13 cellular contexts compared by ENCODE assay signal in the genomic region with DNA sequence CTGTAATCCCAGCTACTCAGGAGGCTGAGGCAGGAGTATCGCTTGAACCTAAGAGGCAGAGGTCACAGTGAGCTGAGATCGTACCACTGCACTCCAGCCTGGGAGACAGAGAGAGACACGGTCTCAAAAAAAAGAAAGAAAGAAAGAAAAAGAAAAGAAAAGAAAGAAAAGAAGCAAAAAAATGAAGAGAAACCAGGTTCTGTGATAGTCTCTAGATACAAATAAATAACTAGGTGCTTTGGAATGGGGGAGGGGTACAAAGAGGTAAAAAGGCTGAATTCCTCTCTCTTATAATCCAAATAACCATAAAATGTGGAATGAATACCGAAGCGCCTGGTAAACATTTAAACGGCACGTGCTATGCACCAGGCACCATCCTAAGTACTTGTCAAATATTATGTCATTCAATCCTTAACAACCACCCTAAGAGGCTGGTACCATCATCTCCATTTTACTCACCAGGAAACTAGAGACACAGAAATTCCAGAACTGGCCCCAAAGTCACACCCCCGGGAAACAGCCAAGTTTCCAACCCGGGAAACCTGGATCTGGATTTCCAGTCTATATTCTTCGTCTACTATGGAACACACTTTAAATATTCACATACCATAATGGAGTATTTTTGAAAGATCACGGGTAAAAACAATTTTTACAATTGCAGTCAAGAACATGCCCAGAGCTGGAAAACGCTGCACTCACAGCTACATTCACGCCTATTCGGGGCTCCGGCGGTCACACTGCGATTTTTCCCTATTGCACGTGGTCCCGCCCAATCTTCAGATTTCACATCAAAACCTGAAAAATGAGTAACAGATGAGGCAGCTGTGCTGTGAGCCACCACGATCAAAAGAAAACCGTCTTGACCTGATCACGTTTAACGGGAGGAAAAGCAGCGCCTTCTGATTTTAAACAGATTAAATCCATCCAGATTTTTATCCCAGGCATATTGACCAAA. TPM values are rescaled to one million over a fixed set of nuclear protein-coding genes. Genes with fewer than 3 reads are reported as not detected.
DNase-seq lines count a peak whose midpoint lies in the region; TF ChIP-seq lines count a peak whose summit lies in the region.
"Had no signal": no experiment of that assay in that cellular context is flagged by ENCODE, and none has a peak within 500 bp of the region (broad histone marks: within the 10 kb centered on the region; RNA-seq: fewer than 3 reads in every experiment).

No MANE protein-coding gene starts in this region.

- H3K9ac ChIP-seq in fibroblast of lung (ENCODE audit: insufficient read depth, low read length) = no peak overlapping the region
- H3K9ac ChIP-seq in rectal smooth muscle tissue (ENCODE audit: low read length) = no peak overlapping the region

- H3K27ac ChIP-seq in fibroblast of lung (ENCODE audit: insufficient read depth, low read length) (no peak overlapping the region), rectal smooth muscle tissue (ENCODE audit: low read depth, low read length) (peak overlapping the region; percentile 83)

- peaks cover 27% of the 10 kb centered on the region for H3K79me2 ChIP-seq in fibroblast of lung (ENCODE audit: control insufficient read depth, insufficient read depth, low read length)

- H3K4me1 ChIP-seq in fibroblast of lung (ENCODE audit: control insufficient read depth, extremely low read depth, insufficient read depth, low read length) (peaks cover 2% of the 10 kb centered on the region), rectal smooth muscle tissue (ENCODE audit: control insufficient read depth, insufficient read depth, low read length) (peaks cover 26% of the 10 kb centered on the region)

- peak overlapping the region; percentile 85 for H3K4me2 ChIP-seq in fibroblast of lung (ENCODE audit: extremely low read depth, insufficient read depth, low read length)

- DNase-seq in EL (peak; percentile 71), NCI-H69 (lab: John Stamatoyannopoulos, UW) (peak; percentile 44), fibroblast of lung (ENCODE audit: low read depth in 2 of 2) (peak in 1 of 2 donors; percentile 25), SW480 (ENCODE audit: low spot score) (no peak), activated gamma-delta T cell (lab: John Stamatoyannopoulos, UW) (no peak), NCI-H446 (lab: John Stamatoyannopoulos, UW) (no peak), NCI-H1436 (lab: John Stamatoyannopoulos, UW) (no peak)
- DNase-seq: activated CD4-positive, alpha-beta T cell treated with anti-CD3 and anti-CD28 coated beads for 48 hours; activated naive CD8-positive, alpha-beta T cell treated with anti-CD3 and anti-CD28 coated beads, Interleukin-2, amount 10 ng/mL, durations not matched to agents 7 days and 5 days; NCI-H1105 treated with DMSO at 0.1 percent for 48 hours had no signal

- TF ChIP-seq CTCF in fibroblast of lung (conservative IDR thresholded peaks at IDR 0.05 in 1 of 2, IDR thresholded peaks at IDR 0.05 in 1 of 2; ENCODE audit: low read depth in 1 of 2, low read length in 2 of 2) = no peak

- H4K20me1 ChIP-seq in fibroblast of lung (ENCODE audit: control insufficient read depth, extremely low read depth, insufficient read depth, low read length) = no peaks in the 10 kb centered on the region

- H3K9me3 ChIP-seq in fibroblast of lung (ENCODE audit: control insufficient read depth, insufficient read depth, low read depth, low read length) = no peaks in the 10 kb centered on the region

- no peak overlapping the region for H2AFZ ChIP-seq in fibroblast of lung (ENCODE audit: low read length)

- H3K4me3 ChIP-seq in fibroblast of lung (replicated peaks in 1 of 4; ENCODE audit: control extremely low read depth in 1 of 4, insufficient read depth in 1 of 4, low read depth in 3 of 4, low read length in 4 of 4) = peak overlapping the region in 1 of 4 experiments; percentile 51
- peak overlapping the region; percentile 51 for H3K4me3 ChIP-seq in rectal smooth muscle tissue (ENCODE audit: low read length)
- H3K4me3 ChIP-seq: lung, skin epidermis had no signal

- H3K36me3 ChIP-seq in fibroblast of lung (ENCODE audit: control insufficient read depth, insufficient read depth, low read length) (no peaks in the 10 kb centered on the region), rectal smooth muscle tissue (ENCODE audit: control insufficient read depth, insufficient read depth, low read length) (no peaks in the 10 kb centered on the region)

- H3K27me3 ChIP-seq in fibroblast of lung (ENCODE audit: control insufficient read depth, insufficient read depth, low read length) (no peaks in the 10 kb centered on the region), rectal smooth muscle tissue (ENCODE audit: control insufficient read depth, insufficient read depth, low read length) (peaks cover 4% of the 10 kb centered on the region)

RNA-seq across cellular contexts. Expression of gene NXN, which starts 10.5 kb away (rescaled TPM):
- 48.0 and 53.8 TPM in 2 replicates for total RNA-seq in fibroblast of lung
- 38.5 and 75.6 TPM in 2 replicates for polyA plus RNA-seq in fibroblast of lung
- 45.5 and 79.1 TPM in 2 replicates for polyA plus RNA-seq in fibroblast of lung (2012)
- 109 and 204 TPM in 2 replicates for polyA minus RNA-seq in fibroblast of lung (ENCODE audit: low replicate concordance)

RNA-seq across cellular contexts. Expression of gene TIMM22, which starts 27.8 kb away (rescaled TPM):
- total RNA-seq in fibroblast of lung = 10.5 and 13.4 TPM in 2 replicates
- polyA plus RNA-seq in fibroblast of lung = 17.4 and 21.9 TPM in 2 replicates
- 15.6 and 21.0 TPM in 2 replicates for polyA plus RNA-seq in fibroblast of lung (2012)
- 10.2 and 15.1 TPM in 2 replicates for polyA minus RNA-seq in fibroblast of lung (ENCODE audit: low replicate concordance)

Comparison
In these comparisons a context has a peak if more than half of its experiments do, and no peak if none do; other contexts are left out.
1. DNase-seq: peak in EL (single experiment) and NCI-H69 (single experiment); none in SW480 (single experiment), activated gamma-delta T cell (single experiment), NCI-H446 (0 of 2) and NCI-H1436 (single experiment).